Comparison of ENCODE assay signal across 16 cellular contexts in the genomic region with DNA sequence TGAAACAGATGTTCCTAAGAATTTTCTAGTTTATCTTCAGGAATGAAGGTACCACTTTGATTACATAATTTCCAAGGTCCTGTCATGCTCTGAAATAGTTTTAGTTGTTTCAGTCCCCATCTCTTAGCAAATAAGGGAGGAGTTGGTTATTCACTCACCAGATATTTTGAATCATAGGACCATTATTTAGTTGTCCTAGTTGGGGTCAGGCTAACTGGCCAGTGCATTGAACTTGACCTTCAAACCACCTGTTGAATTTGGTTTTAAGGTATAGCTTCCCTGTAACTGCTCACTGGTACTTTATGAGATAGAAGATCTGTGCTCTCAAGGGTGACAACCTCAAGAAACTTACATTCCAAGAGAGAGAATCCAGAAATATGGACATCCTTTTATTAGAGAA. TPM values are rescaled to one million over a fixed set of nuclear protein-coding genes. Genes with fewer than 3 reads are reported as not detected.
A peak's percentile ranks its signal among the peaks of the same experiment; 100 is the strongest.
DNase-seq lines count a peak whose midpoint lies in the region; TF ChIP-seq lines count a peak whose summit lies in the region.
"Had no signal": no experiment of that assay in that cellular context is flagged by ENCODE, and none has a peak within 500 bp of the region (broad histone marks: within the 10 kb centered on the region; RNA-seq: fewer than 3 reads in every experiment).

No MANE protein-coding gene starts in this region.

- no peak overlapping the region for H2AFZ ChIP-seq in mammary epithelial cell (ENCODE audit: low read depth, low read length)
- no peak overlapping the region for H2AFZ ChIP-seq in osteoblast (ENCODE audit: low read length)

- H3K4me3 Mint-ChIP-seq in T-helper 1 cell treated with Interleukin-12 subunit alpha and Interleukin-12 subunit beta and Interleukin-4 antibody, amounts not matched to agents 30 μg/mL and 1 μg/mL, for 36 hours: no peak overlapping the region

- H3K4me1 ChIP-seq in mammary epithelial cell (ENCODE audit: insufficient read depth, low read length) (peaks cover 40% of the 10 kb centered on the region), osteoblast (ENCODE audit: insufficient read depth, low read length) (peaks cover 53% of the 10 kb centered on the region)

- H3K9me3 ChIP-seq in mammary epithelial cell (replicated peaks; ENCODE audit: insufficient read depth, low read length) (no peaks in the 10 kb centered on the region), osteoblast (ENCODE audit: low read depth, low read length) (no peaks in the 10 kb centered on the region)
- H3K9me3 ChIP-seq: esophagus muscularis mucosa had no signal

- H3K9ac ChIP-seq in mammary epithelial cell (ENCODE audit: insufficient read depth, low read length): no peak overlapping the region

- H3K4me1 Mint-ChIP-seq in T-helper 1 cell treated with Interleukin-12 subunit alpha and Interleukin-12 subunit beta and Interleukin-4 antibody, amounts not matched to agents 30 μg/mL and 1 μg/mL, for 36 hours (ENCODE audit: low read depth): peaks cover 70% of the 10 kb centered on the region

- no peaks in the 10 kb centered on the region for H3K27me3 Mint-ChIP-seq in T-helper 1 cell treated with Interleukin-12 subunit alpha and Interleukin-12 subunit beta and Interleukin-4 antibody, amounts not matched to agents 30 μg/mL and 1 μg/mL, for 36 hours (ENCODE audit: low read depth)

- in situ Hi-C loops in mammary epithelial cell (cut with MboI; ENCODE audit: low sequenced_read_pairs in 2 of 2): no loop called here

- TF ChIP-seq CTCF in mammary epithelial cell (conservative IDR thresholded peaks at IDR 0.05 in 1 of 2, IDR thresholded peaks at IDR 0.05 in 1 of 2; ENCODE audit: extremely low read depth in 1 of 2, insufficient read depth in 1 of 2, low read depth in 1 of 2, low read length in 2 of 2) (no peak), osteoblast (IDR thresholded peaks at IDR 0.05; ENCODE audit: extremely low read depth, low read depth, low read length) (no peak), RWPE1 (conservative IDR thresholded peaks at IDR 0.05; ENCODE audit: low read depth) (no peak)

- CTCF ChIA-PET in mammary epithelial cell (lab: Charles Lee; ENCODE audit: low non-redundant PET): no interaction called here
- CTCF ChIA-PET in RWPE1 (lab: Yijun Ruan, JAX): interaction anchor here (1.7 kb wide), 1 partner anchor 14 kb away, joined by 5 read pairs; no protein-coding TSS in a partner anchor

- no TSS peak for BruUV-seq in mammary epithelial cell (replicated peaks; lab: Mats Ljungman, UMichigan)

- dilution Hi-C loops in mammary epithelial cell (cut with HindIII; ENCODE audit: low sequenced_read_pairs): no loop called here

- peaks cover 9% of the 10 kb centered on the region for H3K9me3 Mint-ChIP-seq in T-helper 1 cell treated with Interleukin-12 subunit alpha and Interleukin-12 subunit beta and Interleukin-4 antibody, amounts not matched to agents 30 μg/mL and 1 μg/mL, for 36 hours

- no peak for TF ChIP-seq POLR2A in erythroblast (IDR thresholded peaks at IDR 0.05; ENCODE audit: low read length)

- peak overlapping the region; percentile 65 for H3K27ac Mint-ChIP-seq in T-helper 1 cell treated with Interleukin-12 subunit alpha and Interleukin-12 subunit beta and Interleukin-4 antibody, amounts not matched to agents 30 μg/mL and 1 μg/mL, for 36 hours

- H3K4me2 ChIP-seq in mammary epithelial cell (ENCODE audit: insufficient read depth, low read depth, low read length) (peak overlapping the region; percentile 74), osteoblast (ENCODE audit: insufficient read depth, low read length) (no peak overlapping the region)

- no peaks in the 10 kb centered on the region for H4K20me1 ChIP-seq in mammary epithelial cell (ENCODE audit: insufficient read depth, low read length)
- no peaks in the 10 kb centered on the region for H4K20me1 ChIP-seq in osteoblast (ENCODE audit: insufficient read depth, low read length)

- H3K36me3 ChIP-seq in mammary epithelial cell (ENCODE audit: insufficient read depth, low read length) (no peaks in the 10 kb centered on the region), osteoblast (ENCODE audit: insufficient read depth, low read length) (no peaks in the 10 kb centered on the region)
- H3K36me3 ChIP-seq: esophagus muscularis mucosa had no signal

- POLR2A ChIA-PET in RWPE1 (lab: Yijun Ruan, JAX; ENCODE audit: low non-redundant PET): no interaction called here

- peaks cover 39% of the 10 kb centered on the region for H3K36me3 Mint-ChIP-seq in T-helper 1 cell treated with Interleukin-12 subunit alpha and Interleukin-12 subunit beta and Interleukin-4 antibody, amounts not matched to agents 30 μg/mL and 1 μg/mL, for 36 hours (ENCODE audit: low read depth)

- H3K27me3 ChIP-seq in mammary epithelial cell (ENCODE audit: insufficient read depth, low read length) (no peaks in the 10 kb centered on the region), osteoblast (ENCODE audit: insufficient read depth, low read length) (no peaks in the 10 kb centered on the region)
- H3K27me3 ChIP-seq: esophagus muscularis mucosa had no signal

- H3K4me3 ChIP-seq in mammary epithelial cell (replicated peaks in 1 of 3; ENCODE audit: insufficient read depth in 1 of 3, low read depth in 2 of 3, low read length in 3 of 3) (no peak overlapping the region), osteoblast (ENCODE audit: insufficient read depth, low read length) (no peak overlapping the region)
- H3K4me3 ChIP-seq: coronary artery, esophagus muscularis mucosa had no signal

- H3K27ac ChIP-seq in mammary epithelial cell (ENCODE audit: insufficient read depth, low read depth, low read length) (peak overlapping the region; percentile 66), osteoblast (ENCODE audit: low read depth, low read length) (peak overlapping the region; percentile 99), RWPE1 (no peak overlapping the region)

- H3K79me2 ChIP-seq in mammary epithelial cell (ENCODE audit: insufficient read depth, low read length) (peaks cover 35% of the 10 kb centered on the region), osteoblast (ENCODE audit: insufficient read depth, low read length) (peaks cover 11% of the 10 kb centered on the region)

- DNase-seq in T-helper 1 cell: no peak
- peak; percentile 13 for DNase-seq in HCEC 1CT
- no peak for DNase-seq in mammary epithelial cell
- DNase-seq in osteoblast (ENCODE audit: insufficient read length, low spot score, missing footprints): peak; percentile 76
- no peak for DNase-seq in NCI-H2171 treated with DMSO at 0.1 percent for 48 hours (lab: John Stamatoyannopoulos, UW)
- no peak for DNase-seq in RWPE1 (ENCODE audit: low spot score)
- no peak for DNase-seq in erythroblast (lab: John Stamatoyannopoulos, UW)
- DNase-seq: 8988T, COR-L47, KBM-7, left cardiac atrium, NCI-H1417, NCI-H446 treated with DMSO at 0.1 percent for 48 hours had no signal

- intact Hi-C loops in mammary epithelial cell (cut with micrococcal nuclease): loop anchor here (2.0 kb wide), 2 partner anchors 23 to 33 kb away; no protein-coding TSS in a partner anchor

RNA-seq across cellular contexts. Expression of a gene that starts 53.9 kb away (rescaled TPM):
- 10 to 100 TPM; 11.3 to 15.9 TPM for total RNA-seq in mammary epithelial cell
- polyA plus RNA-seq in mammary epithelial cell: 15.4 TPM
- 7.1 TPM for polyA minus RNA-seq in mammary epithelial cell
- total RNA-seq in osteoblast: 23.2 and 26.2 TPM in 2 replicates

Comparison
In these comparisons a context has a peak if more than half of its experiments do, and no peak if none do; other contexts are left out.
1. DNase-seq: peak in HCEC 1CT (single experiment) and osteoblast (single experiment); none in T-helper 1 cell (0 of 5), mammary epithelial cell (single experiment), NCI-H2171 treated with DMSO at 0.1 percent for 48 hours (single experiment), RWPE1 (single experiment) and erythroblast (0 of 2).